ENCODE assay signal across 15 cellular contexts in genomic region chr2:144071461-144071860, GRCh38.
DNase-seq lines count a peak whose midpoint lies in the region; ATAC-seq and TF ChIP-seq lines count a peak whose summit lies in the region.
"Had no signal": no experiment of that assay in that cellular context is flagged by ENCODE, and none has a peak within 500 bp of the region (broad histone marks: within the 10 kb centered on the region; RNA-seq: fewer than 3 reads in every experiment).

No MANE protein-coding gene starts in this region.

- H3K4me1 ChIP-seq in body of pancreas (no peaks in the 10 kb centered on the region), SK-N-SH (ENCODE audit: control insufficient read depth in 1 of 2, insufficient read depth in 2 of 2, low read depth in 1 of 2, low read length in 1 of 2) (peaks cover 0 to 2% of the 10 kb centered on the region in 2 experiments; a peak in 1 of 4 replicates)
- H3K4me1 ChIP-seq: BLaER1 had no signal

- TF ChIP-seq CTCF in AG10803 (conservative IDR thresholded peaks at IDR 0.05; ENCODE audit: low read length): peak; percentile 46
- TF ChIP-seq CTCF in HFFc6 (IDR thresholded peaks at IDR 0.05): peak; percentile 81
- TF ChIP-seq CTCF in body of pancreas (IDR thresholded peaks at IDR 0.05): peak in 4 of 7 experiments; percentile 12 to 32 (median 23)
- no peak for TF ChIP-seq CTCF in SK-N-SH (IDR thresholded peaks at IDR 0.05)

- no peak overlapping the region for H2AFZ ChIP-seq in SK-N-SH (ENCODE audit: low read depth)
- H2AFZ ChIP-seq: GM23248 had no signal

- CTCF ChIA-PET in SK-N-SH (lab: Yijun Ruan, JAX): no interaction called here

- no peaks in the 10 kb centered on the region for H3K79me2 ChIP-seq in SK-N-SH (ENCODE audit: insufficient read depth)

- TF ChIP-seq EP300 in SK-N-SH (IDR thresholded peaks at IDR 0.05; ENCODE audit: borderline replicate concordance in 1 of 2, low read depth in 1 of 2, low read length in 1 of 2): no peak

- H3K36me3 ChIP-seq in body of pancreas (replicated peaks in 1 of 2; ENCODE audit: insufficient read depth in 1 of 2, low read depth in 2 of 2): no peaks in the 10 kb centered on the region
- H3K36me3 ChIP-seq in SK-N-SH (replicated peaks in 1 of 2; ENCODE audit: control insufficient read depth in 1 of 2, insufficient read depth in 2 of 2, low read length in 1 of 2): no peaks in the 10 kb centered on the region
- H3K36me3 ChIP-seq: BLaER1, sigmoid colon had no signal

- no peak overlapping the region for H3K9ac ChIP-seq in SK-N-SH
- H3K9ac ChIP-seq: BLaER1, GM23248 had no signal

- H4K20me1 ChIP-seq in SK-N-SH (ENCODE audit: insufficient read depth): no peaks in the 10 kb centered on the region
- H4K20me1 ChIP-seq: BLaER1 had no signal

- H3K4me3 ChIP-seq in AG10803 (ENCODE audit: low read length) (no peak overlapping the region), body of pancreas (no peak overlapping the region), SK-N-SH (ENCODE audit: low read depth in 2 of 2, low read length in 1 of 2) (no peak overlapping the region)
- H3K4me3 ChIP-seq: BLaER1, GM23248, sigmoid colon, SK-N-MC had no signal

- H3K36me3 Mint-ChIP-seq in HFFc6 (ENCODE audit: low read depth): no peaks in the 10 kb centered on the region
- H3K36me3 Mint-ChIP-seq in activated naive CD4-positive, alpha-beta T cell treated with anti-CD3 and anti-CD28 coated beads, Interleukin-2, amount 50 U/mL, for 72 hours: no peaks in the 10 kb centered on the region

- intact Hi-C loops in body of pancreas (cut with DNase I): no loop called here

- H3K27ac ChIP-seq in body of pancreas (no peak overlapping the region), SK-N-SH (ENCODE audit: low read depth in 2 of 2, low read length in 1 of 2) (no peak overlapping the region)
- H3K27ac ChIP-seq: BLaER1, GM23248, sigmoid colon, SK-N-MC had no signal

- no peaks in the 10 kb centered on the region for H3F3A ChIP-seq in SK-N-SH (replicated peaks; ENCODE audit: insufficient read depth)

- TF ChIP-seq POLR2A in body of pancreas (IDR thresholded peaks at IDR 0.05): no peak

- 35 to 41% methylated on average over 4 of the region's 4 CpGs for WGBS in body of pancreas, 2 donors
- WGBS in SK-N-SH (ENCODE audit: low lambda C conversion rate): 93% methylated on average over 4 of the region's 4 CpGs

- H3K27me3 ChIP-seq in body of pancreas (no peaks in the 10 kb centered on the region), SK-N-SH (ENCODE audit: insufficient read depth) (no peaks in the 10 kb centered on the region)
- H3K27me3 ChIP-seq: BLaER1, sigmoid colon had no signal

- DNase-seq in AG10803 (ENCODE audit: low read depth) (peak; percentile 29), HFFc6 (peak; percentile 71), body of pancreas (no peak), hepatic stellate cell (ENCODE audit: low spot score) (peak; percentile 22), OCI-M2 (lab: John Stamatoyannopoulos, UW; ENCODE audit: unreplicated experiment) (no peak), SK-N-SH (no peak)
- no peak for DNase-seq in activated naive CD4-positive, alpha-beta T cell treated with anti-CD3 and anti-CD28 coated beads, Interleukin-2, amount 50 U/mL, for 72 hours (ENCODE audit: low spot score in 2 of 2)
- DNase-seq: activated CD4-positive, alpha-beta T cell treated with anti-CD3 and anti-CD28 coated beads, Interleukin-2, amount 50 U/mL, for 48 hours; activated T-cell treated with anti-CD3 and anti-CD28 coated beads, Interleukin-2, amount 50 U/mL, for 4 hours; GM23248; sigmoid colon had no signal

- ATAC-seq in body of pancreas: no peak
- no peak for ATAC-seq in GM18519 (IDR thresholded peaks at IDR 0.05; ENCODE audit: low FRiP score, unreplicated experiment)
- no peak for ATAC-seq in activated naive CD4-positive, alpha-beta T cell treated with anti-CD3 and anti-CD28 coated beads, Interleukin-2, amount 50 U/mL, for 72 hours
- ATAC-seq: activated T-cell treated with anti-CD3 and anti-CD28 coated beads, Interleukin-2, amount 50 U/mL, for 4 hours had no signal

- H3K9me3 ChIP-seq in body of pancreas (no peaks in the 10 kb centered on the region), SK-N-SH (no peaks in the 10 kb centered on the region)
- H3K9me3 ChIP-seq: BLaER1, sigmoid colon had no signal

- H3K9me2 ChIP-seq in SK-N-SH: no peaks in the 10 kb centered on the region

- H3K27me3 Mint-ChIP-seq in HFFc6 (ENCODE audit: insufficient read depth): no peaks in the 10 kb centered on the region
- H3K27me3 Mint-ChIP-seq: memory B cell had no signal

- no peak overlapping the region for H3K27ac Mint-ChIP-seq in HFFc6
- no peak overlapping the region for H3K27ac Mint-ChIP-seq in activated naive CD4-positive, alpha-beta T cell treated with anti-CD3 and anti-CD28 coated beads, Interleukin-2, amount 50 U/mL, for 72 hours
- H3K27ac Mint-ChIP-seq: memory B cell had no signal

- no peaks in the 10 kb centered on the region for H3K9me3 Mint-ChIP-seq in HFFc6
- no peaks in the 10 kb centered on the region for H3K9me3 Mint-ChIP-seq in activated naive CD4-positive, alpha-beta T cell treated with anti-CD3 and anti-CD28 coated beads, Interleukin-2, amount 50 U/mL, for 72 hours
- H3K9me3 Mint-ChIP-seq: activated T-cell treated with anti-CD3 and anti-CD28 coated beads, Interleukin-2, amount 50 U/mL, for 4 hours; memory B cell had no signal

- no peak overlapping the region; the same call in 1 of the 2 replicates for H3K4me3 Mint-ChIP-seq in HFFc6
- H3K4me3 Mint-ChIP-seq: activated T-cell treated with anti-CD3 and anti-CD28 coated beads, Interleukin-2, amount 50 U/mL, for 4 hours; memory B cell had no signal

- no peak overlapping the region for H3K4me2 ChIP-seq in SK-N-SH
- H3K4me2 ChIP-seq: BLaER1 had no signal

- H3K4me1 Mint-ChIP-seq in HFFc6 (ENCODE audit: low read depth): peaks cover 23% of the 10 kb centered on the region
- H3K4me1 Mint-ChIP-seq: memory B cell had no signal

- TF ChIP-seq RAD21 in SK-N-SH (IDR thresholded peaks at IDR 0.05; ENCODE audit: low read length): no peak

- POLR2A ChIA-PET in SK-N-SH (lab: Yijun Ruan, JAX): no interaction called here

TF ChIP-seq in SK-N-SH, 30 proteins besides CTCF, POLR2A, EP300 and RAD21:
- no peak for TF ChIP-seq NRF1 (IDR thresholded peaks at IDR 0.05; ENCODE audit: low read depth, low read length)
- no peak for TF ChIP-seq YY1 (IDR thresholded peaks at IDR 0.05; ENCODE audit: low read depth)

Comparison
In these comparisons a context has a peak if more than half of its experiments do, and no peak if none do; other contexts are left out.
1. DNase-seq: peak in AG10803 (single experiment), HFFc6 (single experiment) and hepatic stellate cell (single experiment); none in body of pancreas (0 of 4), OCI-M2 (single experiment), SK-N-SH (single experiment) and activated naive CD4-positive, alpha-beta T cell treated with anti-CD3 and anti-CD28 coated beads, Interleukin-2, amount 50 U/mL, for 72 hours (0 of 2).